Comparison of ENCODE assay signal across 8 cellular contexts in the genomic region with DNA sequence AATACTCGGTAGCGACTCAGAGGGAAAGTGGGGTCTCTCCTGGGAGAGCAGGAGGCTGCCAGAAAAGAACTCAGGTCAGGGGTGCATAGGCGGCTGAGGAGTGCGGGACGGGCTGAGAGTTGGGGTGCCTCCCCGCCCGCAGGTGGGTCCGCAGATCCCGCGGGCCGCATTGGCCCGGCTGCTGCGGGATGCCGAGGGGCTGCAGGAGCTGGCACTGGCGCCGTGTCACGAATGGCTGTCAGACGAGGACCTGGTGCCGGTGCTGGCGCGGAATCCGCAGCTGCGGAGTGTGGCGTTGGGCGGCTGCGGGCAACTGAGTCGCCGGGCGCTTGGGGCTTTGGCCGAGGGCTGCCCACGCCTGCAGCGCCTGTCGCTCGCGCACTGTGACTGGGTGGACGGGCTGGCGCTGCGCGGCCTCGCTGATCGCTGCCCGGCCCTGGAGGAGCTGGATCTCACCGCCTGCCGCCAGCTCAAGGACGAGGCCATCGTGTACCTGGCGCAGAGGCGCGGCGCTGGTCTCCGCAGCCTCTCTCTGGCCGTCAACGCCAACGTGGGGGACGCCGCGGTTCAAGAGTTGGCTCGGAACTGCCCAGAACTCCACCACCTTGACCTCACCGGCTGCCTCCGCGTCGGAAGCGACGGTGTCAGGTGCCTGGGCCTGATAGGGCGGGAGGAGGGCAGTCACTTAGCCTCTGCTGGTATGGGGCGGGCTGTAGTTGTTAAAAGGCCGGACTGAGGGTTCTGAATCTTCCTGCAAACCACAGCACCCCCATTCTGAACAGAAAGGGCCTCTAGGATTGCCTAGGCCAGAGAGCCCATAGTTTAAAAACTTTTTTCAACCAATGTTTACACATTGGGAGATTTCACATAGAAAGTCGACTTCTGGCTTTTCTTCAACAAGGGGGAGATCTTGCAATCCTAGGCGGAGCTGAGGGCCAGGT. TPM values are rescaled to one million over a fixed set of nuclear protein-coding genes. Genes with fewer than 3 reads are reported as not detected.
DNase-seq lines count a peak whose midpoint lies in the region; ATAC-seq and TF ChIP-seq lines count a peak whose summit lies in the region.

No MANE protein-coding gene starts in this region.

- peak overlapping the region; percentile 95 for H2AFZ ChIP-seq in GM23338

- no peak for TF ChIP-seq CTCF in GM23338 (conservative IDR thresholded peaks at IDR 0.05; ENCODE audit: low read depth in 2 of 2)

- no peaks in the 10 kb centered on the region for H3K36me3 Mint-ChIP-seq in CD4-positive, CD25-positive, alpha-beta regulatory T cell
- H3K36me3 Mint-ChIP-seq in GM23338 (ENCODE audit: low read depth), result peaks cover 16% of the 10 kb centered on the region

- peaks cover 3% of the 10 kb centered on the region for H3K36me3 ChIP-seq in CD4-positive, CD25-positive, alpha-beta regulatory T cell (ENCODE audit: control insufficient read depth, insufficient read depth, low read length)
- H3K36me3 ChIP-seq in GM23338 (ENCODE audit: insufficient read depth) (no peaks in the 10 kb centered on the region; the same call in 1 of the 2 replicates), duodenal mucosa (ENCODE audit: control insufficient read depth in 1 of 2, insufficient read depth in 2 of 2, low read length in 2 of 2) (peaks cover 9 to 25% of the 10 kb centered on the region in 2 donors), mucosa of rectum (ENCODE audit: control insufficient read depth in 2 of 2, insufficient read depth in 2 of 2, low read length in 2 of 2) (peaks cover 9 to 16% of the 10 kb centered on the region in 2 donors)

- no peaks in the 10 kb centered on the region for H3K9me2 ChIP-seq in GM23338 (ENCODE audit: insufficient read depth)

- H3K9me3 Mint-ChIP-seq in CD4-positive, CD25-positive, alpha-beta regulatory T cell, result peaks cover 0 to 4% (median 0%) of the 10 kb centered on the region in 7 donors
- H3K9me3 Mint-ChIP-seq in GM23338, result no peaks in the 10 kb centered on the region; the same call in 2 of the 3 replicates

- H3K4me1 ChIP-seq in CD4-positive, CD25-positive, alpha-beta regulatory T cell (ENCODE audit: control insufficient read depth, insufficient read depth, low read length, poor library complexity, severe bottlenecking), result peaks cover 44% of the 10 kb centered on the region
- H3K4me1 ChIP-seq in GM23338 (ENCODE audit: insufficient read depth) (peaks cover 15% of the 10 kb centered on the region), duodenal mucosa (ENCODE audit: control insufficient read depth in 1 of 2, insufficient read depth in 2 of 2, low read length in 2 of 2) (peaks cover 32 to 35% of the 10 kb centered on the region in 2 donors), mucosa of rectum (ENCODE audit: control insufficient read depth in 2 of 2, insufficient read depth in 2 of 2, low read length in 2 of 2) (peaks cover 29 to 33% of the 10 kb centered on the region in 2 donors)

- peak overlapping the region; percentile 64 to 89 for H3K9ac ChIP-seq in duodenal mucosa (ENCODE audit: low read depth in 1 of 2, low read length in 2 of 2)
- H3K9ac ChIP-seq in mucosa of rectum (ENCODE audit: low read depth in 1 of 2, low read length in 2 of 2), result peak overlapping the region; percentile 88 to 91

- H3K4me2 ChIP-seq in GM23338, result peak overlapping the region; percentile 100

- no peaks in the 10 kb centered on the region; the same call in none of the 2 replicates for H4K20me1 ChIP-seq in GM23338 (replicated peaks; ENCODE audit: insufficient read depth)

- H3K79me2 ChIP-seq in GM23338 (replicated peaks; ENCODE audit: insufficient read depth), result no peaks in the 10 kb centered on the region

- H3K4me3 Mint-ChIP-seq in CD4-positive, CD25-positive, alpha-beta regulatory T cell, result peak overlapping the region; percentile 93 to 98 (median 96)
- peak overlapping the region; percentile 97 for H3K4me3 Mint-ChIP-seq in GM23338

- peak overlapping the region; percentile 61 for H3K4me3 ChIP-seq in CD4-positive, CD25-positive, alpha-beta regulatory T cell (ENCODE audit: low read depth, low read length)
- H3K4me3 ChIP-seq in GM23338 (peak overlapping the region; percentile 82), duodenal mucosa (ENCODE audit: low read depth in 1 of 2, low read length in 2 of 2) (peak overlapping the region; percentile 77 to 93), mucosa of rectum (ENCODE audit: low read length in 2 of 2) (peak overlapping the region; percentile 92 to 98)

- peak; percentile 3 to 5 for ATAC-seq in CD4-positive, CD25-positive, alpha-beta regulatory T cell (ENCODE audit: low read depth in 2 of 2)
- ATAC-seq in GM23338 (peak; percentile 10), GM19351 (IDR thresholded peaks at IDR 0.05; ENCODE audit: unreplicated experiment) (no peak)

- DNase-seq in CD4-positive, CD25-positive, alpha-beta regulatory T cell, result no peak
- DNase-seq in GM23338 (ENCODE audit: low spot score) (peak; percentile 62), NOMO-1 treated with dmso at 0.1 percent for 144 hours (lab: John Stamatoyannopoulos, UW; ENCODE audit: unreplicated experiment) (no peak), NAMALWA (ENCODE audit: low spot score) (no peak)

- peaks cover 7% of the 10 kb centered on the region for H3K27me3 ChIP-seq in CD4-positive, CD25-positive, alpha-beta regulatory T cell (ENCODE audit: control insufficient read depth, insufficient read depth, low read length)
- H3K27me3 ChIP-seq in GM23338 (ENCODE audit: insufficient read depth), result 0 out of 2 replicates have a peak, but pooled peaks cover 6% of the 10 kb centered on the region
- H3K27me3 ChIP-seq in duodenal mucosa (ENCODE audit: control insufficient read depth in 1 of 2, insufficient read depth in 2 of 2, low read length in 2 of 2), result peaks cover 7 to 11% of the 10 kb centered on the region in 2 donors
- peaks cover 6% of the 10 kb centered on the region in 2 donors for H3K27me3 ChIP-seq in mucosa of rectum (ENCODE audit: control insufficient read depth in 2 of 2, insufficient read depth in 2 of 2, low read length in 2 of 2)

- H3K27ac Mint-ChIP-seq in CD4-positive, CD25-positive, alpha-beta regulatory T cell, result peak overlapping the region; percentile 38 to 98 (median 93)
- H3K27ac Mint-ChIP-seq in GM23338, result no peak overlapping the region

- H3K27me3 Mint-ChIP-seq in CD4-positive, CD25-positive, alpha-beta regulatory T cell, result peaks cover 15% of the 10 kb centered on the region
- H3K27me3 Mint-ChIP-seq in GM23338 (ENCODE audit: insufficient read depth, low read depth, poor library complexity), result peaks cover 40% of the 10 kb centered on the region

- H3F3A ChIP-seq in GM23338 (replicated peaks; ENCODE audit: low read depth), result peaks cover 27% of the 10 kb centered on the region

- H3K4me1 Mint-ChIP-seq in CD4-positive, CD25-positive, alpha-beta regulatory T cell, result peaks cover 0 to 49% (median 18%) of the 10 kb centered on the region in 4 donors
- H3K4me1 Mint-ChIP-seq in GM23338, result peaks cover 16% of the 10 kb centered on the region

- H3K9me3 ChIP-seq in CD4-positive, CD25-positive, alpha-beta regulatory T cell (ENCODE audit: control insufficient read depth in 2 of 2, low read length in 2 of 2), result no peaks in the 10 kb centered on the region
- no peaks in the 10 kb centered on the region for H3K9me3 ChIP-seq in duodenal mucosa (ENCODE audit: control insufficient read depth in 1 of 2, low read length in 2 of 2)
- no peaks in the 10 kb centered on the region for H3K9me3 ChIP-seq in mucosa of rectum (ENCODE audit: control insufficient read depth in 2 of 2, low read length in 2 of 2)

- peak overlapping the region; percentile 79 for H3K27ac ChIP-seq in CD4-positive, CD25-positive, alpha-beta regulatory T cell (ENCODE audit: insufficient read depth, low read length, poor library complexity, severe bottlenecking)
- H3K27ac ChIP-seq in GM23338 (ENCODE audit: low read depth), result peak overlapping the region; percentile 19
- H3K27ac ChIP-seq in duodenal mucosa (ENCODE audit: low read depth, low read length), result peak overlapping the region; percentile 78
- peak overlapping the region; percentile 92 to 95 for H3K27ac ChIP-seq in mucosa of rectum (ENCODE audit: low read depth in 2 of 2, low read length in 2 of 2)

TF ChIP-seq in GM23338, 12 proteins besides CTCF, POLR2A, EP300 and RAD21:
- TF ChIP-seq CREB1 (CRISPR knock-in tag; IDR thresholded peaks at IDR 0.05; ENCODE audit: low read depth) (0 out of 2 replicates have a peak, but pooled peaks have one; percentile 10), ZNF114 (CRISPR knock-in tag; IDR thresholded peaks at IDR 0.05) (no peak)

TF ChIP-seq in PFSK-1, 5 proteins besides CTCF, POLR2A, EP300 and RAD21 (continues in another document):
- TF ChIP-seq POLR2AphosphoS5 (IDR thresholded peaks at IDR 0.05; ENCODE audit: low read depth, low read length) (no peak), FOXP2 (optimal IDR thresholded peaks at IDR 0.05; ENCODE audit: borderline replicate concordance, extremely low read depth, extremely low read length, insufficient read depth) (peak; percentile 35)

RNA-seq across cellular contexts. Expression of a gene that starts 1.3 kb away (rescaled TPM):
- 12.8 TPM for total RNA-seq in CD4-positive, CD25-positive, alpha-beta regulatory T cell
- polyA plus RNA-seq in CD4-positive, CD25-positive, alpha-beta regulatory T cell, result 10 to 100 TPM; 25.2 to 40.1 (median 32.1) TPM
- 29.7 and 36.1 TPM in 2 replicates for total RNA-seq in GM23338 (2014; rRNA removed; shearing (Covaris generic))
- polyA plus RNA-seq in GM23338 (2016; fragmentation: Nextera tagmentation; extraction: Ambion mirVana), result 18.4 and 18.5 TPM in 2 replicates
- polyA plus RNA-seq in PFSK-1 (2012; ENCODE audit: insufficient read length, low read depth), result 17.7 TPM

RNA-seq across cellular contexts. Expression of a gene that starts 3.3 kb away (rescaled TPM):
- 2.9 TPM for total RNA-seq in CD4-positive, CD25-positive, alpha-beta regulatory T cell
- polyA plus RNA-seq in CD4-positive, CD25-positive, alpha-beta regulatory T cell, result 1 to 10 TPM; 1.4 to 2.6 (median 1.9) TPM
- 4.0 and 6.8 TPM in 2 replicates for total RNA-seq in GM23338 (2014; rRNA removed; shearing (Covaris generic))
- polyA plus RNA-seq in GM23338 (2016; fragmentation: Nextera tagmentation; extraction: Ambion mirVana), result 1.9 and 2.7 TPM in 2 replicates
- 3.6 TPM for polyA plus RNA-seq in PFSK-1 (2012; ENCODE audit: insufficient read length, low read depth)

RNA-seq across cellular contexts. Expression of a gene that starts 10.5 kb away (rescaled TPM):
- 29.4 TPM for total RNA-seq in CD4-positive, CD25-positive, alpha-beta regulatory T cell
- polyA plus RNA-seq in CD4-positive, CD25-positive, alpha-beta regulatory T cell, result 10 to 100 TPM; 50.8 to 60.6 (median 52.0) TPM
- 37.0 and 39.2 TPM in 2 replicates for total RNA-seq in GM23338 (2014; rRNA removed; shearing (Covaris generic))
- polyA plus RNA-seq in GM23338 (2016; fragmentation: Nextera tagmentation; extraction: Ambion mirVana), result 37.3 and 47.3 TPM in 2 replicates
- 77.3 TPM for polyA plus RNA-seq in PFSK-1 (2012; ENCODE audit: insufficient read length, low read depth)

RNA-seq across cellular contexts. Expression of a gene that starts 26.4 kb away (rescaled TPM):
- 385 TPM for total RNA-seq in CD4-positive, CD25-positive, alpha-beta regulatory T cell
- 1 to 10 TPM; 6.3 to 8.2 (median 6.7) TPM for polyA plus RNA-seq in CD4-positive, CD25-positive, alpha-beta regulatory T cell
- total RNA-seq in GM23338 (2014; rRNA removed; shearing (Covaris generic)), result 19.0 and 29.4 TPM in 2 replicates
- polyA plus RNA-seq in GM23338 (2016; fragmentation: Nextera tagmentation; extraction: Ambion mirVana), result 6.8 and 8.1 TPM in 2 replicates
- 29.2 TPM for polyA plus RNA-seq in PFSK-1 (2012; ENCODE audit: insufficient read length, low read depth)

RNA-seq across cellular contexts. Expression of a gene that starts 29.4 kb away (rescaled TPM):
- 0.35 TPM for total RNA-seq in CD4-positive, CD25-positive, alpha-beta regulatory T cell
- polyA plus RNA-seq in CD4-positive, CD25-positive, alpha-beta regulatory T cell, result 1 to 10 TPM in 1 of 4 donors, under 1 TPM in 3; 0.40 to 1.1 (median 0.55) TPM
- total RNA-seq in GM23338 (2014; rRNA removed; shearing (Covaris generic)), result 0.69 TPM in 1 of 2 replicates, not detected in the other
- polyA plus RNA-seq in GM23338 (2016; fragmentation: Nextera tagmentation; extraction: Ambion mirVana), result 1.1 and 1.5 TPM in 2 replicates
- not detected for polyA plus RNA-seq in PFSK-1 (2012; ENCODE audit: insufficient read length, low read depth)

Comparison
In these comparisons a context has a peak if more than half of its experiments do, and no peak if none do; other contexts are left out.
1. H3K27ac ChIP-seq: peak in every context shown above with its lines; median percentile 94 in mucosa of rectum; 79 in CD4-positive, CD25-positive, alpha-beta regulatory T cell; 78 in duodenal mucosa; 19 in GM23338.